In genomic region chr11:134125507-134125906, GRCh38 we compare ENCODE assay signal across 10 cellular contexts. TPM values are rescaled to one million over a fixed set of nuclear protein-coding genes. Genes with fewer than 3 reads are reported as not detected.
A peak's percentile ranks its signal among the peaks of the same experiment; 100 is the strongest.
DNase-seq lines count a peak whose midpoint lies in the region; FAIRE-seq and TF ChIP-seq lines count a peak whose summit lies in the region.
"Had no signal": no experiment of that assay in that cellular context is flagged by ENCODE, and none has a peak within 500 bp of the region (broad histone marks: within the 10 kb centered on the region; RNA-seq: fewer than 3 reads in every experiment).

No MANE protein-coding gene starts in this region.

- H3K27ac ChIP-seq in dorsolateral prefrontal cortex (peak overlapping the region; percentile 74 to 99 (median 97)), mucosa of rectum (ENCODE audit: low read depth in 2 of 2, low read length in 2 of 2) (peak overlapping the region; percentile 10 to 20), temporal lobe (ENCODE audit: low read depth, low read length) (peak overlapping the region; percentile 94)

- no peak for TF ChIP-seq POLR2A in GM12891 (IDR thresholded peaks at IDR 0.05; ENCODE audit: low read depth, low read length)

- intact Hi-C loops in dorsolateral prefrontal cortex (cut with DNase I): loop anchor here (1.0 kb wide), 2 partner anchors 55 to 56 kb away; partner anchors contain the start of gene JAM3 (in 1 of the 2)

- no peak for FAIRE-seq in GM12891 (lab: Jason Lieb, UNC)

- H3K36me3 ChIP-seq in mucosa of rectum (ENCODE audit: control insufficient read depth in 2 of 2, insufficient read depth in 2 of 2, low read length in 2 of 2): no peaks in the 10 kb centered on the region

- no peaks in the 10 kb centered on the region for H3K4me1 ChIP-seq in mucosa of rectum (ENCODE audit: control insufficient read depth in 2 of 2, insufficient read depth in 2 of 2, low read length in 2 of 2)

- no peak for TF ChIP-seq CTCF in dorsolateral prefrontal cortex (IDR thresholded peaks at IDR 0.05 in 54 of 56, conservative IDR thresholded peaks at IDR 0.05 in 2 of 56; ENCODE audit: low read depth in 1 of 56, partially characterized antibody in 56 of 56)

- H3K9ac ChIP-seq in mucosa of rectum (ENCODE audit: low read depth in 1 of 2, low read length in 2 of 2): no peak overlapping the region

- DNase-seq in NCI-H526 treated with DMSO at 0.1 percent for 48 hours (lab: John Stamatoyannopoulos, UW) (peak; percentile 94), dorsolateral prefrontal cortex (no peak), GM12891 (ENCODE audit: insufficient read length, low spot score) (no peak), NCI-H1436 treated with DMSO at 0.1 percent for 48 hours (lab: John Stamatoyannopoulos, UW) (no peak), NCI-H187 (lab: John Stamatoyannopoulos, UW) (no peak)
- no peak for DNase-seq in activated CD8-positive, alpha-beta memory T cell treated with anti-CD3 and anti-CD28 coated beads for 24 hours
- DNase-seq: cerebellar nuclear complex, NCI-H774 had no signal

- H3K4me3 ChIP-seq in dorsolateral prefrontal cortex (peak overlapping the region; percentile 13 to 76 (median 57)), mucosa of rectum (ENCODE audit: low read length in 2 of 2) (peak overlapping the region in 1 of 2 donors; percentile 34)

- no peaks in the 10 kb centered on the region for H3K27me3 ChIP-seq in dorsolateral prefrontal cortex
- peaks cover 12 to 21% of the 10 kb centered on the region in 2 donors for H3K27me3 ChIP-seq in mucosa of rectum (ENCODE audit: control insufficient read depth in 2 of 2, insufficient read depth in 2 of 2, low read length in 2 of 2)

- no peaks in the 10 kb centered on the region for H3K9me3 ChIP-seq in mucosa of rectum (ENCODE audit: control insufficient read depth in 2 of 2, low read length in 2 of 2)

TF ChIP-seq in GM12891, 5 proteins besides CTCF, POLR2A, EP300 and RAD21:
- TF ChIP-seq PAX5 (IDR thresholded peaks at IDR 0.05; ENCODE audit: insufficient read depth, low read length, severe bottlenecking): no peak
- TF ChIP-seq POLR2AphosphoS5 (IDR thresholded peaks at IDR 0.05; ENCODE audit: low read depth, low read length): no peak
- TF ChIP-seq SPI1 (IDR thresholded peaks at IDR 0.05; ENCODE audit: low read depth, low read length): no peak
- TF ChIP-seq TAF1 (IDR thresholded peaks at IDR 0.05; ENCODE audit: low read depth, low read length): no peak
- no peak for TF ChIP-seq POU2F2 (IDR thresholded peaks at IDR 0.05; ENCODE audit: low read depth, low read length)

RNA-seq across cellular contexts. Expression of gene JAM3, which starts 56.6 kb away (rescaled TPM):
- total RNA-seq in dorsolateral prefrontal cortex (100 to 1,000 TPM in 42 of 120 experiments, 10 to 100 TPM in 78; 43.5 to 270 (median 90.6) TPM), temporal lobe (28.5 TPM)
- polyA plus RNA-seq in GM12891 (2012; ENCODE audit: low read depth, missing spikeins): 2.0 TPM

Comparison
In these comparisons a context has a peak if more than half of its experiments do, and no peak if none do; other contexts are left out.
1. H3K27ac ChIP-seq: peak in every context shown above with its lines; median percentile 97 in dorsolateral prefrontal cortex; 94 in temporal lobe; 15 in mucosa of rectum.